ENCODE assay signal across 17 cellular contexts in genomic region chr13:99299545-99300341, GRCh38. TPM values are rescaled to one million over a fixed set of nuclear protein-coding genes. Genes with fewer than 3 reads are reported as not detected.
DNase-seq lines count a peak whose midpoint lies in the region; ATAC-seq and TF ChIP-seq lines count a peak whose summit lies in the region.
"Had no signal": no experiment of that assay in that cellular context is flagged by ENCODE, and none has a peak within 500 bp of the region (broad histone marks: within the 10 kb centered on the region; RNA-seq: fewer than 3 reads in every experiment).

No MANE protein-coding gene starts in this region.

- H3K9me3 Mint-ChIP-seq in activated T-cell treated with anti-CD3 and anti-CD28 coated beads, Interleukin-2, amount 50 U/mL, for 4 hours = no peaks in the 10 kb centered on the region
- H3K9me3 Mint-ChIP-seq in activated T-helper 17 cell treated with anti-CD3 and anti-CD28 coated beads, Interleukin-2, amount 50 U/mL, for 72 hours = no peaks in the 10 kb centered on the region

- WGBS in spleen, 5 donors = 74 to 86% (median 79%) methylated on average over 7 of the region's 7 CpGs
- WGBS in smooth muscle cell (ENCODE audit: low lambda C conversion rate) = 79% methylated on average over 7 of the region's 7 CpGs

- H3K36me3 ChIP-seq in spleen (peaks cover 0 to 42% (median 9%) of the 10 kb centered on the region in 6 donors), smooth muscle cell (ENCODE audit: low read depth) (peaks cover 5% of the 10 kb centered on the region)
- H3K36me3 ChIP-seq: HAP-1, ovary, vagina had no signal

- peaks cover 49% of the 10 kb centered on the region for H4K20me1 ChIP-seq in smooth muscle cell (ENCODE audit: low read depth)

- H3F3A ChIP-seq in smooth muscle cell (ENCODE audit: low read depth) = peaks cover 10% of the 10 kb centered on the region

- H3K27ac Mint-ChIP-seq in activated T-helper 17 cell treated with anti-CD3 and anti-CD28 coated beads, Interleukin-2, amount 50 U/mL, for 72 hours = peak overlapping the region; percentile 74

- H3K9ac ChIP-seq in smooth muscle cell (ENCODE audit: low read depth) = no peak overlapping the region

- DNase-seq in activated T-cell treated with anti-CD3 and anti-CD28 coated beads, Interleukin-2, amount 50 U/mL, for 4 hours = no peak
- DNase-seq in activated T-cell treated with anti-CD3 and anti-CD28 coated beads for 4 hours (no peak), spleen (no peak), smooth muscle cell (lab: John Stamatoyannopoulos, UW; ENCODE audit: unreplicated experiment) (no peak), COLO668 (lab: John Stamatoyannopoulos, UW; ENCODE audit: unreplicated experiment) (no peak), superior temporal gyrus (ENCODE audit: extremely low spot score) (no peak)
- DNase-seq: anterior cingulate cortex, mesenchymal stem cell, ovary, PC-3, T-helper 1 cell had no signal

- H3K27ac ChIP-seq in spleen = peak overlapping the region; percentile 10 to 90 (median 78)
- no peak overlapping the region for H3K27ac ChIP-seq in smooth muscle cell (ENCODE audit: low read depth)
- H3K27ac ChIP-seq: ovary, vagina had no signal

- no peak overlapping the region for H2AFZ ChIP-seq in smooth muscle cell (ENCODE audit: low read depth)

- H3K4me1 ChIP-seq in spleen (peaks cover 35 to 100% (median 97%) of the 10 kb centered on the region in 6 donors), smooth muscle cell (ENCODE audit: low read depth) (peaks cover 4% of the 10 kb centered on the region)
- H3K4me1 ChIP-seq: HAP-1, vagina had no signal

- TF ChIP-seq CTCF in spleen (IDR thresholded peaks at IDR 0.05 in 8 of 11, conservative IDR thresholded peaks at IDR 0.05 in 3 of 11) = no peak
- no peak for TF ChIP-seq CTCF in smooth muscle cell (IDR thresholded peaks at IDR 0.05; ENCODE audit: borderline replicate concordance, insufficient read depth, poor library complexity, severe bottlenecking)

- no peak for TF ChIP-seq POLR2A in spleen (IDR thresholded peaks at IDR 0.05)

- peaks cover 87% of the 10 kb centered on the region for H3K4me1 Mint-ChIP-seq in activated T-cell treated with anti-CD3 and anti-CD28 coated beads, Interleukin-2, amount 50 U/mL, for 4 hours (ENCODE audit: low read depth)
- H3K4me1 Mint-ChIP-seq in activated T-helper 17 cell treated with anti-CD3 and anti-CD28 coated beads, Interleukin-2, amount 50 U/mL, for 72 hours = peaks cover 63% of the 10 kb centered on the region

- intact Hi-C loops in spleen (cut with DNase I; ENCODE audit: low total_unique reads) = no loop called here

- H3K9me3 ChIP-seq in spleen (no peaks in the 10 kb centered on the region), smooth muscle cell (replicated peaks; ENCODE audit: low read depth) (no peaks in the 10 kb centered on the region)
- H3K9me3 ChIP-seq: HAP-1, ovary, vagina had no signal

- H3K27me3 ChIP-seq in spleen (replicated peaks in 1 of 7) (no peaks in the 10 kb centered on the region), smooth muscle cell (ENCODE audit: low read depth) (no peaks in the 10 kb centered on the region)
- H3K27me3 ChIP-seq: ovary, vagina had no signal

- H3K4me2 ChIP-seq in smooth muscle cell = no peak overlapping the region

- no peak for ATAC-seq in activated T-cell treated with anti-CD3 and anti-CD28 coated beads, Interleukin-2, amount 50 U/mL, for 4 hours
- peak; percentile 26 for ATAC-seq in HG02642 (IDR thresholded peaks at IDR 0.05; ENCODE audit: poor library complexity, unreplicated experiment)
- ATAC-seq in activated T-helper 17 cell treated with anti-CD3 and anti-CD28 coated beads, Interleukin-2, amount 50 U/mL, for 72 hours (replicated peaks) = no peak
- ATAC-seq: PC-3 had no signal

- no peaks in the 10 kb centered on the region for H3K27me3 Mint-ChIP-seq in activated T-cell treated with anti-CD3 and anti-CD28 coated beads, Interleukin-2, amount 50 U/mL, for 4 hours (ENCODE audit: low read depth)
- no peaks in the 10 kb centered on the region for H3K27me3 Mint-ChIP-seq in activated T-helper 17 cell treated with anti-CD3 and anti-CD28 coated beads, Interleukin-2, amount 50 U/mL, for 72 hours

- peaks cover 39% of the 10 kb centered on the region for H3K36me3 Mint-ChIP-seq in activated T-cell treated with anti-CD3 and anti-CD28 coated beads, Interleukin-2, amount 50 U/mL, for 4 hours (ENCODE audit: insufficient read depth)
- peaks cover 96% of the 10 kb centered on the region for H3K36me3 Mint-ChIP-seq in activated T-helper 17 cell treated with anti-CD3 and anti-CD28 coated beads, Interleukin-2, amount 50 U/mL, for 72 hours (ENCODE audit: low read depth)

- H3K79me2 ChIP-seq in smooth muscle cell (ENCODE audit: low read depth) = peaks cover 38% of the 10 kb centered on the region

- H3K4me3 Mint-ChIP-seq in activated T-cell treated with anti-CD3 and anti-CD28 coated beads, Interleukin-2, amount 50 U/mL, for 4 hours = peak overlapping the region; percentile 45
- H3K4me3 Mint-ChIP-seq in activated T-helper 17 cell treated with anti-CD3 and anti-CD28 coated beads, Interleukin-2, amount 50 U/mL, for 72 hours = peak overlapping the region; percentile 97

- peak overlapping the region in 1 of 8 donors; percentile 35 for H3K4me3 ChIP-seq in spleen
- H3K4me3 ChIP-seq in smooth muscle cell = no peak overlapping the region
- H3K4me3 ChIP-seq: HAP-1, ovary, vagina had no signal

RNA-seq across cellular contexts. Expression of gene GPR183, which starts 7.5 kb away (rescaled TPM):
- 10 to 100 TPM; 48.6 to 86.8 (median 65.7) TPM for total RNA-seq in activated T-cell treated with anti-CD3 and anti-CD28 coated beads, Interleukin-2, amount 50 U/mL, for 4 hours
- 10 to 100 TPM; 92.4 to 95.1 TPM for total RNA-seq in activated T-helper 17 cell treated with anti-CD3 and anti-CD28 coated beads, Interleukin-2, amount 50 U/mL, for 72 hours
- total RNA-seq in spleen (10 to 100 TPM; 29.1 to 83.6 (median 53.4) TPM), smooth muscle cell (33.0 and 46.4 TPM in 2 replicates)
- polyA plus RNA-seq in spleen (10 to 100 TPM; 56.0 to 68.0 (median 60.6) TPM), smooth muscle cell (26.8 and 32.4 TPM in 2 replicates)
- total RNA-seq: PC-3 had no signal

RNA-seq across cellular contexts. Expression of gene GPR18, which starts 41.6 kb away (rescaled TPM):
- total RNA-seq in activated T-cell treated with anti-CD3 and anti-CD28 coated beads, Interleukin-2, amount 50 U/mL, for 4 hours = 1 to 10 TPM; 3.3 to 4.0 (median 3.9) TPM
- 10 to 100 TPM in 1 of 2 donors, 1 to 10 TPM in 1; 8.7 to 10.1 TPM for total RNA-seq in activated T-helper 17 cell treated with anti-CD3 and anti-CD28 coated beads, Interleukin-2, amount 50 U/mL, for 72 hours
- 10 to 100 TPM in 6 of 7 donors, 1 to 10 TPM in 1; 9.6 to 21.8 (median 15.3) TPM for total RNA-seq in spleen
- polyA plus RNA-seq in spleen = 10 to 100 TPM; 25.6 to 33.9 (median 29.4) TPM
- 0.36 TPM in 1 of 2 replicates, not detected in the other for total RNA-seq in smooth muscle cell
- 0.38 TPM in 1 of 2 replicates, not detected in the other for polyA plus RNA-seq in smooth muscle cell
- total RNA-seq: Daoy, dermis microvascular lymphatic vessel endothelial cell, PC-3, vagina had no signal
